Comparison of ENCODE assay signal across 7 cellular contexts in the genomic region with DNA sequence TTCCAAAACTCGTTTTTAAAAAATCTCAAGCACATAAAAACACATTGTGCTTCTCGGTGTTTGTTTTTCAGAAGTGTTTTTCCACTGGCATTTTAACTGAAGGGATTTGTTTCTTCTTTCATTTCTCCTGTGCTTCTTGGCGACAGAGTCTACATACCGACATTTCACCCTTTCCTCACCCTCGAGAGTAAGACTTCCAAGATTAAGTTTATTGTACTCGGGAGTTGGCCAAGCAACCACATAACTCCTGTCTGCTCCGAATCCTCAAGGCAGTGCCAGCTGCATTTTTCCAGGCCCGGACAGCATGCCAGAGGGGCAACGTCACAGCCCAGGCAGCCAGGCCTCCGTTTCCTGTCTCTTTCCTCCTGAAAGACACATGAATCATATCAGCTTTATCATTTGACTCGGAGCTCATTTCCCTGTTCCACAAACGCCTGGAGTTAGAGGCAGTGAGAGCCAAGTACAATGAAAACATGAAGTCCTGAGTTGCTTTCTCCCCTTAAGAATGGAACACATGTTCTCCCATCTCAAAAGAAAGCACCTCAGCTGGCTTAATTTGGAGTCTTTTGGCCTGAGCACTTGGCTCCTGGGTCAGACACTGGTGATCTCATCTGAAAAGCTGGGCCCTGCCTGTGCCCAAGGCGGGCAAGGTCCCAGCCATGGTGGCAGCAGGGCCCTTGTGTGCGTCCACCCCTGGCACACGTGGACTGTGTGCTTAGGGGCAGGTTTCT. TPM values are rescaled to one million over a fixed set of nuclear protein-coding genes. Genes with fewer than 3 reads are reported as not detected.
A peak's percentile ranks its signal among the peaks of the same experiment; 100 is the strongest.
DNase-seq lines count a peak whose midpoint lies in the region; ATAC-seq, FAIRE-seq and TF ChIP-seq lines count a peak whose summit lies in the region.

No MANE protein-coding gene starts in this region.

- H3K36me3 ChIP-seq in PC-3 (ENCODE audit: low read depth, low read length), result no peaks in the 10 kb centered on the region
- H3K36me3 ChIP-seq in endothelial cell of umbilical vein (ENCODE audit: control insufficient read depth in 2 of 2, extremely low read depth in 1 of 2, insufficient read depth in 2 of 2, low read length in 2 of 2), result no peaks in the 10 kb centered on the region
- no peaks in the 10 kb centered on the region for H3K36me3 ChIP-seq in mucosa of descending colon (ENCODE audit: low read depth)
- no peaks in the 10 kb centered on the region for H3K36me3 ChIP-seq in vagina

- H3K9me1 ChIP-seq in endothelial cell of umbilical vein (replicated peaks; ENCODE audit: control insufficient read depth, extremely low read depth, insufficient read depth, low read length), result no peaks in the 10 kb centered on the region

- CTCF ChIA-PET in PC-3 (lab: Charles Lee), result interaction anchor here (0.5 to 1.1 kb wide), 5 partner anchors 22 to 107 kb away, joined by 3 to 9 read pairs (median 5); a partner anchor contains a TSS
- CTCF ChIA-PET in endothelial cell of umbilical vein (lab: Charles Lee), result interaction anchor here (1.0 to 5.6 kb wide), 20 partner anchors 13 to 152 kb away, joined by 3 to 54 read pairs (median 10); a partner anchor contains a TSS

- no peaks in the 10 kb centered on the region for H3K9me2 ChIP-seq in PC-3 (replicated peaks; ENCODE audit: low read length)

- peak; percentile 96 for FAIRE-seq in endothelial cell of umbilical vein (lab: Jason Lieb, UNC)

- ATAC-seq in PC-3, result peak; percentile 94
- ATAC-seq in mucosa of descending colon, result peak; percentile 94
- no peak for ATAC-seq in HG02759 (IDR thresholded peaks at IDR 0.05; ENCODE audit: unreplicated experiment)

- peak overlapping the region; percentile 41 for H3K9ac ChIP-seq in PC-3 (ENCODE audit: low read length)
- peak overlapping the region; percentile 91 for H3K9ac ChIP-seq in endothelial cell of umbilical vein (replicated peaks; ENCODE audit: extremely low read depth, insufficient read depth, low read length)

- H3K4me3 ChIP-seq in PC-3 (ENCODE audit: low read length) (peak overlapping the region; percentile 38; the same call in 1 of the 2 replicates), endothelial cell of umbilical vein (replicated peaks in 1 of 3; ENCODE audit: insufficient read depth in 1 of 3, low read depth in 1 of 3, low read length in 3 of 3) (peak overlapping the region in 1 of 3 experiments; percentile 15), mucosa of descending colon (no peak overlapping the region), vagina (peak overlapping the region; percentile 33 to 34)

- TF ChIP-seq POLR2A in endothelial cell of umbilical vein (IDR thresholded peaks at IDR 0.05; ENCODE audit: low read depth, low read length), result no peak
- TF ChIP-seq POLR2A in vagina (IDR thresholded peaks at IDR 0.05), result no peak

- H3K4me2 ChIP-seq in PC-3 (ENCODE audit: low read length) (peak overlapping the region; percentile 71), endothelial cell of umbilical vein (ENCODE audit: insufficient read depth, low read length) (peak overlapping the region; percentile 63)

- H3K27me3 ChIP-seq in PC-3 (ENCODE audit: low read length) (no peaks in the 10 kb centered on the region), endothelial cell of umbilical vein (ENCODE audit: control insufficient read depth in 2 of 2, insufficient read depth in 2 of 2, low read length in 2 of 2) (no peaks in the 10 kb centered on the region), vagina (no peaks in the 10 kb centered on the region)

- H2AFZ ChIP-seq in PC-3 (ENCODE audit: low read length) (peak overlapping the region; percentile 61), endothelial cell of umbilical vein (ENCODE audit: low read depth, low read length) (no peak overlapping the region)

- H3K27ac ChIP-seq in PC-3 (ENCODE audit: low read length) (peak overlapping the region; percentile 84), endothelial cell of umbilical vein (ENCODE audit: insufficient read depth, low read depth, low read length) (peak overlapping the region; percentile 96), vagina (peak overlapping the region; percentile 86)

- no peaks in the 10 kb centered on the region for H3K9me3 ChIP-seq in PC-3 (ENCODE audit: low read length)
- H3K9me3 ChIP-seq in endothelial cell of umbilical vein (replicated peaks; ENCODE audit: control insufficient read depth, insufficient read depth, low read length), result no peaks in the 10 kb centered on the region
- H3K9me3 ChIP-seq in mucosa of descending colon, result no peaks in the 10 kb centered on the region
- H3K9me3 ChIP-seq in vagina, result no peaks in the 10 kb centered on the region

- POLR2A ChIA-PET in PC-3 (lab: Charles Lee; ENCODE audit: unreplicated experiment), result interaction anchor here (0.6 to 1.4 kb wide), 3 partner anchors 17 to 1566 kb away, joined by 5 to 7 read pairs (median 6); no protein-coding TSS in a partner anchor
- POLR2A ChIA-PET in endothelial cell of umbilical vein (lab: Charles Lee), result interaction anchor here (0.6 to 2.4 kb wide), 15 partner anchors 12 to 152 kb away, joined by 3 to 20 read pairs (median 8); a partner anchor contains a TSS

- dilution Hi-C loops in endothelial cell of umbilical vein (cut with MboI; ENCODE audit: extremely low pct_ligation_motif_present, low sequenced_read_pairs), result no loop called here

- no peaks in the 10 kb centered on the region for H3F3A ChIP-seq in PC-3 (ENCODE audit: low read length, unreplicated experiment)

- BruUV-seq in PC-3 (replicated peaks; lab: Mats Ljungman, UMichigan) (TSS peak; percentile 96), endothelial cell of umbilical vein (replicated peaks; lab: Mats Ljungman, UMichigan) (TSS peak; percentile 95)

- no peak for TF ChIP-seq CTCF in PC-3 (conservative IDR thresholded peaks at IDR 0.05; ENCODE audit: low read depth, low read length)
- no peak for TF ChIP-seq CTCF in endothelial cell of umbilical vein (IDR thresholded peaks at IDR 0.05; ENCODE audit: extremely low read depth in 1 of 2, insufficient read depth in 1 of 2, low read depth in 1 of 2, low read length in 2 of 2)
- no peak for TF ChIP-seq CTCF in mucosa of descending colon (IDR thresholded peaks at IDR 0.05)
- TF ChIP-seq CTCF in vagina (IDR thresholded peaks at IDR 0.05), result no peak

- H3K79me2 ChIP-seq in PC-3 (ENCODE audit: low read length) (no peaks in the 10 kb centered on the region), endothelial cell of umbilical vein (ENCODE audit: control insufficient read depth, insufficient read depth, low read length) (no peaks in the 10 kb centered on the region)

- no peaks in the 10 kb centered on the region for H4K20me1 ChIP-seq in PC-3 (ENCODE audit: low read length)
- no peaks in the 10 kb centered on the region for H4K20me1 ChIP-seq in endothelial cell of umbilical vein (replicated peaks; ENCODE audit: control insufficient read depth, extremely low read depth, insufficient read depth, low read length)

- H3K4me1 ChIP-seq in PC-3 (ENCODE audit: insufficient read depth, low read length) (peaks cover 45% of the 10 kb centered on the region), endothelial cell of umbilical vein (ENCODE audit: control insufficient read depth, extremely low read depth, insufficient read depth, low read length) (peaks cover 43% of the 10 kb centered on the region), mucosa of descending colon (ENCODE audit: low read depth) (no peaks in the 10 kb centered on the region), vagina (peaks cover 40% of the 10 kb centered on the region)

- intact Hi-C loops in PC-3 (cut with micrococcal nuclease) (loop anchor here (1.0 to 5.0 kb wide), 5 partner anchors 10 to 166 kb away; no protein-coding TSS in a partner anchor), endothelial cell of umbilical vein (cut with micrococcal nuclease) (loop anchor here (1.0 to 2.0 kb wide), 11 partner anchors 13 to 545 kb away; a partner anchor contains a TSS), mucosa of descending colon (cut with DNase I, micrococcal nuclease) (loop anchor here in 1 of 2 donors (10.0 kb wide), 1 partner anchor 81 kb away; no protein-coding TSS in a partner anchor), vagina (cut with DNase I) (loop anchor here (5.0 kb wide), 1 partner anchor 74 kb away; a partner anchor contains a TSS)

- DNase-seq in PC-3, result peak; percentile 97
- peak; percentile 100 for DNase-seq in endothelial cell of umbilical vein (ENCODE audit: low read depth, low spot score)
- peak; percentile 56 to 85 (median 75) for DNase-seq in mucosa of descending colon
- DNase-seq in vagina (ENCODE audit: extremely low spot score in 2 of 2), result peak in 1 of 2 donors; percentile 98
- DNase-seq in activated naive CD4-positive, alpha-beta T cell (lab: John Stamatoyannopoulos, UW), result no peak
- no peak for DNase-seq in NCI-H1694 treated with DMSO at 0.1 percent for 48 hours (lab: John Stamatoyannopoulos, UW)

TF ChIP-seq in endothelial cell of umbilical vein, 7 proteins besides CTCF, POLR2A, EP300 and RAD21:
- peak; percentile 90 for TF ChIP-seq POLR2AphosphoS5 (IDR thresholded peaks at IDR 0.05; ENCODE audit: insufficient read depth, low read depth, low read length)
- TF ChIP-seq JUN (IDR thresholded peaks at IDR 0.05; ENCODE audit: borderline replicate concordance, insufficient read depth, insufficient read length, low read depth), result peak; percentile 96
- peak; percentile 86 for TF ChIP-seq GATA2 (IDR thresholded peaks at IDR 0.05; ENCODE audit: insufficient read depth, insufficient read length, low read depth, low read length)
- TF ChIP-seq MYC (IDR thresholded peaks at IDR 0.05; ENCODE audit: low read depth, low read length), result no peak
- peak; percentile 96 for TF ChIP-seq FOS (IDR thresholded peaks at IDR 0.05; ENCODE audit: borderline replicate concordance, insufficient read depth, low read length)
- no peak for TF ChIP-seq EZH2 (IDR thresholded peaks at IDR 0.05; ENCODE audit: borderline replicate concordance, low read depth, low read length, severe bottlenecking)
- TF ChIP-seq, protein P1, sequence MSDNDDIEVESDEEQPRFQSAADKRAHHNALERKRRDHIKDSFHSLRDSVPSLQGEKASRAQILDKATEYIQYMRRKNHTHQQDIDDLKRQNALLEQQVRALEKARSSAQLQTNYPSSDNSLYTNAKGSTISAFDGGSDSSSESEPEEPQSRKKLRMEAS (IDR thresholded peaks at IDR 0.05; ENCODE audit: insufficient read depth, insufficient read length), result peak; percentile 46

RNA-seq across cellular contexts. Expression of a gene that starts 23.2 kb away (rescaled TPM):
- total RNA-seq in PC-3 (2014; rRNA removed), result 8.3 and 10.2 TPM in 2 replicates
- total RNA-seq in endothelial cell of umbilical vein, result 10.0 and 10.4 TPM in 2 replicates
- polyA plus RNA-seq in endothelial cell of umbilical vein, result 13.9 and 14.1 TPM in 2 replicates
- polyA plus RNA-seq in endothelial cell of umbilical vein (2011; cell fraction: cytosol; rRNA removed), result 7.9 and 9.2 TPM in 2 replicates
- polyA plus RNA-seq in endothelial cell of umbilical vein (2011; cell fraction: nucleus; rRNA removed), result 4.6 and 5.2 TPM in 2 replicates
- 8.7 TPM in 2 replicates for polyA plus RNA-seq in endothelial cell of umbilical vein (2012)
- 4.6 TPM in 2 replicates for polyA minus RNA-seq in endothelial cell of umbilical vein
- polyA minus RNA-seq in endothelial cell of umbilical vein (2011; cell fraction: cytosol; rRNA and poly(A)+ RNA removed), result 4.3 TPM
- polyA minus RNA-seq in endothelial cell of umbilical vein (2011; cell fraction: nucleus; rRNA and poly(A)+ RNA removed), result 0.87 and 2.1 TPM in 2 replicates
- total RNA-seq in mucosa of descending colon, result 10 to 100 TPM in 1 of 3 donors, 1 to 10 TPM in 2; 3.2 to 14.2 (median 3.3) TPM
- 4.9 TPM for total RNA-seq in vagina

Comparison
In these comparisons a context has a peak if more than half of its experiments do, and no peak if none do; other contexts are left out.
1. DNase-seq: peak in PC-3 (single experiment), endothelial cell of umbilical vein (single experiment) and mucosa of descending colon (3 of 3); none in activated naive CD4-positive, alpha-beta T cell (0 of 4) and NCI-H1694 treated with DMSO at 0.1 percent for 48 hours (single experiment).
2. Peak in every context shown above with its lines, with median percentiles within 50 percentile points of each other: H3K27ac ChIP-seq.